Comparison of ENCODE assay signal across 10 cellular contexts in the genomic region with DNA sequence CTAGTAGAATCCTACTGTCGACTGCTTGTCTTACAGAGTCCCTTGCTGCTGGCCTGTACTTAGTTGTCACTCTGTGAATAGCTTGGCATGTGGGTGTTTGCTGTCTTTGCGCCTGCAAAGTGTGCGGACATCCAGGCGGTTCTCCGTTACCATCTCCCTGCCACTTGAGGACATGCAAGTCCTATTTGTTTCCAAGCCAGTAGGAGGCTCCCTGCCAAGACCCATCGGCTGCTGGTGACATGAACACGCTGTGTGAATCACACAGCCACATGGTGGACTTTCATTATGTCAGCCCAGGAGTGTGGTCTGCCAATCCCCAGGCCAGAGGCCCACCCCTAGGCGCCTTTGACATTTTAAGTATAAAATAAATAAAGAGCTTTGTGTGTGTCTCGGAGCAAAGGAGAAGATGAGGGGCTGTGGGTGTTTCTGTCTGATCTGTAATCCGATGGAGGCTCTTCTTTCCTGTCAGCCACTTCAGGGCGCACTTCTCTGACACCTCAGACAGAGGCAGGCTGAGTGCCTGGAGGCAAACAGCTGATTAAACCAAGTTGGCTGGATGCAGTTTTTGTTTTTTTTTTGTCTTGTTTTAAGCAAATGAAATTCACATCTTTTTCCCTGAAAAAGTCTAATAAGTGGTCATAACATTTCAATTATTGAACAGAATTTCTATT. TPM values are rescaled to one million over a fixed set of nuclear protein-coding genes. Genes with fewer than 3 reads are reported as not detected.
DNase-seq lines count a peak whose midpoint lies in the region; ATAC-seq, FAIRE-seq and TF ChIP-seq lines count a peak whose summit lies in the region.
"Had no signal": no experiment of that assay in that cellular context is flagged by ENCODE, and none has a peak within 500 bp of the region (broad histone marks: within the 10 kb centered on the region; RNA-seq: fewer than 3 reads in every experiment).

No MANE protein-coding gene starts in this region.

- no peak overlapping the region for H2BK5ac ChIP-seq in IMR-90 (ENCODE audit: low read depth, low read length, poor library complexity, severe bottlenecking)

- H3K4me3 ChIP-seq in IMR-90 (ENCODE audit: insufficient read depth, low read depth, low read length) (no peak overlapping the region), SK-N-SH (ENCODE audit: low read depth in 2 of 2, low read length in 1 of 2) (no peak overlapping the region), skeletal muscle cell (ENCODE audit: low read depth, low read length) (no peak overlapping the region)
- H3K4me3 ChIP-seq: BLaER1 had no signal

- no peak overlapping the region for H3K18ac ChIP-seq in IMR-90 (ENCODE audit: low read depth, low read length)

- H3K27me3 Mint-ChIP-seq in CD4-positive, alpha-beta T cell = no peaks in the 10 kb centered on the region

- H3K27ac ChIP-seq in 22Rv1 (no peak overlapping the region), IMR-90 (ENCODE audit: insufficient read depth, low read length) (no peak overlapping the region), SK-N-SH (ENCODE audit: low read depth in 2 of 2, low read length in 1 of 2) (no peak overlapping the region; a peak in 1 of 4 replicates)
- no peak overlapping the region for H3K27ac ChIP-seq in CD4-positive, alpha-beta T cell (ENCODE audit: low read depth, low read length)
- H3K27ac ChIP-seq: BLaER1 had no signal

- no peak for FAIRE-seq in RCC 7860 (lab: Jason Lieb, UNC)

- intact Hi-C loops in IMR-90 (cut with micrococcal nuclease) = no loop called here
- intact Hi-C loops in Right ventricle myocardium superior (cut with DNase I) = no loop called here
- intact Hi-C loops in CD4-positive, alpha-beta T cell (cut with DNase I, micrococcal nuclease) = no loop called here

- H2AK9ac ChIP-seq in IMR-90 (replicated peaks; ENCODE audit: low read depth, low read length, poor library complexity) = no peak overlapping the region

- peaks cover 24% of the 10 kb centered on the region for H3K36me3 Mint-ChIP-seq in CD4-positive, alpha-beta T cell (ENCODE audit: low read depth)

- H3K56ac ChIP-seq in IMR-90 (ENCODE audit: extremely low read depth, insufficient read depth, low read length) = no peak overlapping the region

- H3K9me3 ChIP-seq in IMR-90 (ENCODE audit: control insufficient read depth, insufficient read depth, low read length) = no peaks in the 10 kb centered on the region
- no peaks in the 10 kb centered on the region for H3K9me3 ChIP-seq in SK-N-SH
- H3K9me3 ChIP-seq in CD4-positive, alpha-beta T cell (ENCODE audit: control insufficient read depth, low read length) = no peaks in the 10 kb centered on the region
- H3K9me3 ChIP-seq: BLaER1 had no signal

- no peaks in the 10 kb centered on the region for H3K79me1 ChIP-seq in IMR-90 (ENCODE audit: low read depth in 1 of 2, low read length in 2 of 2)

- no peaks in the 10 kb centered on the region for H3K79me2 ChIP-seq in SK-N-SH (ENCODE audit: insufficient read depth)

- H3K27me3 ChIP-seq in IMR-90 (ENCODE audit: control insufficient read depth, insufficient read depth, low read length) = no peaks in the 10 kb centered on the region
- no peaks in the 10 kb centered on the region for H3K27me3 ChIP-seq in SK-N-SH (ENCODE audit: insufficient read depth)
- H3K27me3 ChIP-seq in CD4-positive, alpha-beta T cell (ENCODE audit: control insufficient read depth, insufficient read depth, low read length) = no peaks in the 10 kb centered on the region
- H3K27me3 ChIP-seq: BLaER1 had no signal

- H3K4me1 ChIP-seq in IMR-90 (ENCODE audit: control insufficient read depth, insufficient read depth, low read length) (peaks cover 4% of the 10 kb centered on the region; the same call in 1 of the 2 replicates), SK-N-SH (ENCODE audit: control insufficient read depth in 1 of 2, insufficient read depth in 2 of 2, low read depth in 1 of 2, low read length in 1 of 2) (peaks cover 0 to 6% of the 10 kb centered on the region in 2 experiments; a peak in 2 of 4 replicates)

- H2BK120ac ChIP-seq in IMR-90 (ENCODE audit: low read depth, low read length) = no peak overlapping the region

- dilution Hi-C loops in IMR-90 (cut with HindIII; ENCODE audit: low sequenced_read_pairs, unreplicated experiment) = loop anchor here (25.0 kb wide), 1 partner anchor 264 kb away; no protein-coding TSS in a partner anchor

- in situ Hi-C loops in IMR-90 (cut with MboI; ENCODE audit: low sequenced_read_pairs) = loop anchor here (25.0 kb wide), 1 partner anchor 589 kb away; no protein-coding TSS in a partner anchor

- DNase-seq in IMR-90 (peak; percentile 84), SK-N-SH (peak; percentile 57), Right ventricle myocardium superior (peak; percentile 86), skeletal muscle cell (ENCODE audit: low read depth) (peak; percentile 24), RCC 7860 (ENCODE audit: low spot score) (no peak)
- no peak for DNase-seq in CD4-positive, alpha-beta T cell

- no peak overlapping the region for H2AK5ac ChIP-seq in IMR-90 (ENCODE audit: low read depth, low read length)

- TF ChIP-seq RAD21 in IMR-90 (IDR thresholded peaks at IDR 0.05; ENCODE audit: low read length) (peak; percentile 28; the same call in 1 of the 2 replicates), SK-N-SH (IDR thresholded peaks at IDR 0.05; ENCODE audit: low read length) (peak; percentile 50)

- TF ChIP-seq CTCF in 22Rv1 (IDR thresholded peaks at IDR 0.05) = peak; percentile 26; the same call in 1 of the 2 replicates
- TF ChIP-seq CTCF in IMR-90 (conservative IDR thresholded peaks at IDR 0.05; ENCODE audit: low read depth, low read length) = 0 out of 2 replicates have a peak, but pooled peaks have one; percentile 25
- TF ChIP-seq CTCF in SK-N-SH (IDR thresholded peaks at IDR 0.05) = no peak; the same call in 1 of the 2 replicates
- no peak for TF ChIP-seq CTCF in CD4-positive, alpha-beta T cell (IDR thresholded peaks at IDR 0.05)

- no peak overlapping the region for H3K23ac ChIP-seq in IMR-90 (ENCODE audit: low read depth, low read length)

- peaks cover 8% of the 10 kb centered on the region; the same call in 1 of the 2 replicates for H3K9me1 ChIP-seq in IMR-90 (ENCODE audit: insufficient read depth, low read length)

- no peak overlapping the region for H3K27ac Mint-ChIP-seq in CD4-positive, alpha-beta T cell

- ATAC-seq in IMR-90 (ENCODE audit: low read depth) (peak; percentile 90), Right ventricle myocardium superior (ENCODE audit: poor library complexity) (peak; percentile 99), GM18520 (IDR thresholded peaks at IDR 0.05; ENCODE audit: unreplicated experiment) (no peak)
- ATAC-seq in CD4-positive, alpha-beta T cell (ENCODE audit: poor library complexity) = no peak

- H4K5ac ChIP-seq in IMR-90 (ENCODE audit: low read depth, low read length) = no peak overlapping the region

- H3K4me2 ChIP-seq in IMR-90 (ENCODE audit: low read depth, low read length) (peak overlapping the region; percentile 16), SK-N-SH (no peak overlapping the region)
- H3K4me2 ChIP-seq: BLaER1 had no signal

- H3K14ac ChIP-seq in IMR-90 (replicated peaks; ENCODE audit: low read depth, low read length) = no peak overlapping the region

- H3K9ac ChIP-seq in IMR-90 (ENCODE audit: low read depth, low read length) (no peak overlapping the region), SK-N-SH (no peak overlapping the region)
- H3K9ac ChIP-seq: BLaER1 had no signal

- no peak overlapping the region for H4K8ac ChIP-seq in IMR-90 (ENCODE audit: low read depth in 2 of 2, low read length in 2 of 2)

- no peaks in the 10 kb centered on the region for H3K9me2 ChIP-seq in SK-N-SH

- CTCF ChIA-PET in IMR-90 (lab: Yijun Ruan, JAX) = interaction anchor here (0.5 to 1.0 kb wide), 4 partner anchors 12 to 300 kb away, joined by 3 read pairs; partner anchors contain the start of gene NEUROG2
- CTCF ChIA-PET in SK-N-SH (lab: Yijun Ruan, JAX) = interaction anchor here (0.6 to 3.1 kb wide), 10 partner anchors 11 to 257 kb away, joined by 3 to 18 read pairs (median 4); no protein-coding TSS in a partner anchor
- CTCF ChIA-PET in CD4-positive, alpha-beta T cell (lab: Charles Lee) = no interaction called here

- no peaks in the 10 kb centered on the region for H3K4me1 Mint-ChIP-seq in CD4-positive, alpha-beta T cell (ENCODE audit: low read depth)

- H3K36me3 ChIP-seq in IMR-90 (ENCODE audit: control insufficient read depth, insufficient read depth, low read length) (no peaks in the 10 kb centered on the region), SK-N-SH (replicated peaks in 1 of 2; ENCODE audit: control insufficient read depth in 1 of 2, insufficient read depth in 2 of 2, low read length in 1 of 2) (no peaks in the 10 kb centered on the region)
- H3K36me3 ChIP-seq: BLaER1 had no signal

- no peak overlapping the region for H4K91ac ChIP-seq in IMR-90 (ENCODE audit: insufficient read depth, low read depth, low read length)

- WGBS in IMR-90 (ENCODE audit: extremely low coverage in 2 of 2, insufficient read length in 1 of 2), 2 experiments = no CpG with 5 or more reads among the region's 11 CpGs
- WGBS in SK-N-SH (ENCODE audit: low lambda C conversion rate) = 80% methylated on average over 10 of the region's 11 CpGs

- no peak overlapping the region for H2BK20ac ChIP-seq in IMR-90 (ENCODE audit: low read depth, low read length)

- POLR2A ChIA-PET in IMR-90 (lab: Charles Lee; ENCODE audit: unreplicated experiment) = no interaction called here
- POLR2A ChIA-PET in SK-N-SH (lab: Yijun Ruan, JAX) = no interaction called here
- POLR2A ChIA-PET in CD4-positive, alpha-beta T cell (lab: Charles Lee) = no interaction called here

- no peak overlapping the region for H2BK15ac ChIP-seq in IMR-90 (ENCODE audit: low read depth, low read length)

- no peak overlapping the region for H3K4me3 Mint-ChIP-seq in CD4-positive, alpha-beta T cell
- H3K4me3 Mint-ChIP-seq: nephron had no signal

- H3F3A ChIP-seq in SK-N-SH (replicated peaks; ENCODE audit: insufficient read depth) = no peaks in the 10 kb centered on the region

- no peak for TF ChIP-seq EP300 in SK-N-SH (IDR thresholded peaks at IDR 0.05; ENCODE audit: borderline replicate concordance in 1 of 2, low read depth in 1 of 2, low read length in 1 of 2)

- no peaks in the 10 kb centered on the region for H3K9me3 Mint-ChIP-seq in CD4-positive, alpha-beta T cell
- H3K9me3 Mint-ChIP-seq: nephron had no signal

- H2AFZ ChIP-seq in IMR-90 (replicated peaks; ENCODE audit: low read length, poor library complexity) = peak overlapping the region; percentile 47
- no peak overlapping the region for H2AFZ ChIP-seq in SK-N-SH (ENCODE audit: low read depth)

- no TSS peak for BruUV-seq in IMR-90 (replicated peaks; lab: Mats Ljungman, UMichigan)

- H3K4ac ChIP-seq in IMR-90 (ENCODE audit: low read depth, low read length) = no peak overlapping the region

- no peaks in the 10 kb centered on the region for H4K20me1 ChIP-seq in IMR-90 (ENCODE audit: insufficient read depth, low read length)
- H4K20me1 ChIP-seq in SK-N-SH (ENCODE audit: insufficient read depth) = no peaks in the 10 kb centered on the region
- H4K20me1 ChIP-seq: BLaER1 had no signal

- TF ChIP-seq POLR2A in IMR-90 (IDR thresholded peaks at IDR 0.05; ENCODE audit: low read depth, low read length) = no peak

RNA-seq across cellular contexts. Expression of gene ALPK1, which starts 51.5 kb away (rescaled TPM):
- total RNA-seq in IMR-90 (2012; rRNA removed) (7.9 and 8.6 TPM in 2 replicates), Right ventricle myocardium superior (4.0 TPM)
- polyA plus RNA-seq in IMR-90 (2012; rRNA removed) (2.8 and 3.3 TPM in 2 replicates), SK-N-SH (2012; rRNA removed) (2.8 and 4.5 TPM in 2 replicates)
- polyA plus RNA-seq in IMR-90 (2012; cell fraction: cytosol; rRNA removed) = 0.93 and 1.1 TPM in 2 replicates
- 2.7 and 11.5 TPM in 2 replicates for polyA plus RNA-seq in IMR-90 (2012; cell fraction: nucleus; rRNA removed; ENCODE audit: low replicate concordance)
- 2.6 and 2.7 TPM in 2 replicates for polyA plus RNA-seq in SK-N-SH (2012; cell fraction: cytosol; rRNA removed)
- 10.2 and 12.8 TPM in 2 replicates for polyA plus RNA-seq in SK-N-SH (2012; cell fraction: nucleus; rRNA removed)
- 1 to 10 TPM; 8.2 to 9.5 TPM for total RNA-seq in CD4-positive, alpha-beta T cell

Comparison
In these comparisons a context has a peak if more than half of its experiments do, and no peak if none do; other contexts are left out.
1. CTCF ChIP-seq: peak in 22Rv1 (single experiment) and IMR-90 (single experiment); none in SK-N-SH (single experiment) and CD4-positive, alpha-beta T cell (single experiment).
2. ATAC-seq: peak in IMR-90 (single experiment) and Right ventricle myocardium superior (single experiment); none in GM18520 (single experiment) and CD4-positive, alpha-beta T cell (single experiment).
3. DNase-seq: peak in IMR-90 (single experiment), SK-N-SH (single experiment), Right ventricle myocardium superior (single experiment) and skeletal muscle cell (single experiment); none in CD4-positive, alpha-beta T cell (0 of 10) and RCC 7860 (single experiment).